23 cellular contexts compared by ENCODE assay signal in genomic region chr19:33518541-33518940, GRCh38. TPM values are rescaled to one million over a fixed set of nuclear protein-coding genes. Genes with fewer than 3 reads are reported as not detected.
A peak's percentile ranks its signal among the peaks of the same experiment; 100 is the strongest.
DNase-seq lines count a peak whose midpoint lies in the region; ATAC-seq, FAIRE-seq and TF ChIP-seq lines count a peak whose summit lies in the region.
"Had no signal": no experiment of that assay in that cellular context is flagged by ENCODE, and none has a peak within 500 bp of the region (broad histone marks: within the 10 kb centered on the region; RNA-seq: fewer than 3 reads in every experiment).

No MANE protein-coding gene starts in this region.

- TF ChIP-seq RAD21 in A549 (conservative IDR thresholded peaks at IDR 0.05 in 1 of 2, IDR thresholded peaks at IDR 0.05 in 1 of 2), result no peak

- H3K36me3 ChIP-seq in H7 (replicated peaks; ENCODE audit: control insufficient read depth, insufficient read depth, low read length) (no peaks in the 10 kb centered on the region), bronchial epithelial cell (ENCODE audit: control insufficient read depth, insufficient read depth, low read length) (no peaks in the 10 kb centered on the region)
- H3K36me3 ChIP-seq: BLaER1 had no signal

- no peaks in the 10 kb centered on the region for H3K9me3 Mint-ChIP-seq in neural crest cell
- H3K9me3 Mint-ChIP-seq: CD4-positive, alpha-beta memory T cell had no signal

- TF ChIP-seq EP300 in A549 (IDR thresholded peaks at IDR 0.05), result no peak

- CTCF ChIA-PET in A549 (lab: Yijun Ruan, JAX), result no interaction called here

- H3K27ac ChIP-seq in A549, result no peak overlapping the region
- H3K27ac ChIP-seq: BLaER1, PC-9, SJSA1 had no signal

- FAIRE-seq in A549 (lab: Jason Lieb, UNC) (peak; percentile 54), bronchial epithelial cell (lab: Jason Lieb, UNC) (peak; percentile 58)
- FAIRE-seq: GM12891, K562 had no signal

- DNase-seq in A549 (ENCODE audit: low read depth in 1 of 2, low spot score in 1 of 2), result no peak
- DNase-seq in H7, result peak; percentile 71
- DNase-seq in bronchial epithelial cell (ENCODE audit: low read depth), result no peak
- no peak for DNase-seq in neural crest cell (ENCODE audit: low read depth, low spot score)
- no peak for DNase-seq in pons (ENCODE audit: low spot score)
- no peak for DNase-seq in MV-4-11 (lab: John Stamatoyannopoulos, UW)
- DNase-seq in dedifferentiated amniotic fluid mesenchymal stem cell (ENCODE audit: extremely low spot score), result no peak
- DNase-seq: CD4-positive, alpha-beta memory T cell; COR-L47; DMS79; GF-D8; Kasumi-1; NCI-H1105 treated with DMSO at 0.1 percent for 48 hours; NCI-H2029 treated with DMSO at 0.1 percent for 48 hours; NCI-H2227 treated with DMSO at 0.1 percent for 48 hours; NCI-H526 treated with DMSO at 0.1 percent for 48 hours; PC-9 had no signal

- 33% methylated on average over 5 of the region's 5 CpGs for WGBS in A549 (ENCODE audit: missing lambda C conversion rate)

- H3K27me3 ChIP-seq in H7 (ENCODE audit: control insufficient read depth, insufficient read depth, low read length) (peaks cover 2% of the 10 kb centered on the region; the same call in 1 of the 2 replicates), bronchial epithelial cell (ENCODE audit: control insufficient read depth, insufficient read depth, low read length) (no peaks in the 10 kb centered on the region)
- H3K27me3 ChIP-seq: BLaER1, SJSA1 had no signal

- H3K4me2 ChIP-seq in A549, result no peak overlapping the region
- H3K4me2 ChIP-seq: BLaER1, PC-9 had no signal

- ATAC-seq in A549, result no peak
- no peak for ATAC-seq in GM18907 (IDR thresholded peaks at IDR 0.05; ENCODE audit: unreplicated experiment)
- ATAC-seq: K562, Right ventricle myocardium inferior had no signal

- H3K4me1 Mint-ChIP-seq in neural crest cell, result peaks cover 16% of the 10 kb centered on the region

- H3K4me3 Mint-ChIP-seq in neural crest cell, result peak overlapping the region; percentile 58

- H3K36me3 Mint-ChIP-seq in neural crest cell (ENCODE audit: low read depth), result no peaks in the 10 kb centered on the region

- no peak overlapping the region for H3K27ac Mint-ChIP-seq in neural crest cell (ENCODE audit: unreplicated experiment)

- POLR2A ChIA-PET in A549 (lab: Yijun Ruan, JAX), result no interaction called here

- no peaks in the 10 kb centered on the region for H3K27me3 Mint-ChIP-seq in neural crest cell (ENCODE audit: low read depth)
- H3K27me3 Mint-ChIP-seq: CD4-positive, alpha-beta memory T cell had no signal

- no peaks in the 10 kb centered on the region for H3K9me3 ChIP-seq in A549
- H3K9me3 ChIP-seq: BLaER1, SJSA1 had no signal

- H3K4me1 ChIP-seq in A549, result peaks cover 7% of the 10 kb centered on the region

- no peak for TF ChIP-seq CTCF in A549 (IDR thresholded peaks at IDR 0.05)
- TF ChIP-seq CTCF in bronchial epithelial cell (IDR thresholded peaks at IDR 0.05; ENCODE audit: insufficient read depth, low read length, severe bottlenecking), result no peak
- no peak for TF ChIP-seq CTCF in neural crest cell (conservative IDR thresholded peaks at IDR 0.05)

- TF ChIP-seq POLR2A in A549 (IDR thresholded peaks at IDR 0.05; ENCODE audit: low read length), result no peak

- H3K4me3 ChIP-seq in A549 (no peak overlapping the region), H7 (ENCODE audit: insufficient read depth, low read depth, low read length) (no peak overlapping the region), bronchial epithelial cell (ENCODE audit: low read depth, low read length) (no peak overlapping the region)
- H3K4me3 ChIP-seq: BLaER1, K562, PC-9, SJSA1 had no signal

TF ChIP-seq in A549, 52 proteins besides CTCF, POLR2A, EP300 and RAD21:
- no peak for TF ChIP-seq KDM1A (IDR thresholded peaks at IDR 0.05; ENCODE audit: low read depth)
- TF ChIP-seq MAFK (IDR thresholded peaks at IDR 0.05; ENCODE audit: partially characterized antibody), result no peak
- no peak for TF ChIP-seq ZFP36 (IDR thresholded peaks at IDR 0.05; ENCODE audit: borderline replicate concordance, partially characterized antibody)
- TF ChIP-seq HES2 (IDR thresholded peaks at IDR 0.05), result no peak
- no peak for TF ChIP-seq ZSCAN20 (CRISPR knock-in tag; IDR thresholded peaks at IDR 0.05)
- TF ChIP-seq HOXB5 (CRISPR knock-in tag; IDR thresholded peaks at IDR 0.05), result no peak
- TF ChIP-seq CBX8 (IDR thresholded peaks at IDR 0.05), result no peak
- TF ChIP-seq HOXB13 (CRISPR knock-in tag; IDR thresholded peaks at IDR 0.05; ENCODE audit: low read depth), result no peak
- no peak for TF ChIP-seq PHF8 (IDR thresholded peaks at IDR 0.05; ENCODE audit: borderline replicate concordance, low read depth)
- no peak for TF ChIP-seq JUNB (IDR thresholded peaks at IDR 0.05)
- no peak for TF ChIP-seq NR3C1 (IDR thresholded peaks at IDR 0.05)
- no peak for TF ChIP-seq ATOH8 (CRISPR knock-in tag; IDR thresholded peaks at IDR 0.05; ENCODE audit: low read depth)
TF ChIP-seq in A549: peak in this region for 0.

RNA-seq across cellular contexts. Expression of gene PEPD, which starts 3.0 kb away (rescaled TPM):
- polyA plus RNA-seq in A549 (2011; rRNA removed) (85.5 and 99.5 TPM in 2 replicates), A549 (2017; fragmentation: RNase III; extraction: RNeasy Plus Mini Kit Qiagen cat#74134 plus additional on column Dnase treatment) (85.3 to 100 TPM (median 95.5 TPM) in 3 replicates)
- polyA plus RNA-seq in A549 (2012; cell fraction: cytosol; rRNA removed), result 169 and 214 TPM in 2 replicates
- 201 and 265 TPM in 2 replicates for polyA plus RNA-seq in A549 (2012; cell fraction: nucleus; rRNA removed)
- 85.7 and 95.8 TPM in 2 replicates for polyA minus RNA-seq in A549 (2011; rRNA and poly(A)+ RNA removed)
- total RNA-seq in H7 (2014; rRNA removed; shearing (Covaris generic)), result 65.7 and 84.3 TPM in 2 replicates
- total RNA-seq in bronchial epithelial cell (33.7 and 35.8 TPM in 2 replicates), neural crest cell (39.0 and 43.7 TPM in 2 replicates)
